1 cellular context compared by ENCODE assay signal in the genomic region with DNA sequence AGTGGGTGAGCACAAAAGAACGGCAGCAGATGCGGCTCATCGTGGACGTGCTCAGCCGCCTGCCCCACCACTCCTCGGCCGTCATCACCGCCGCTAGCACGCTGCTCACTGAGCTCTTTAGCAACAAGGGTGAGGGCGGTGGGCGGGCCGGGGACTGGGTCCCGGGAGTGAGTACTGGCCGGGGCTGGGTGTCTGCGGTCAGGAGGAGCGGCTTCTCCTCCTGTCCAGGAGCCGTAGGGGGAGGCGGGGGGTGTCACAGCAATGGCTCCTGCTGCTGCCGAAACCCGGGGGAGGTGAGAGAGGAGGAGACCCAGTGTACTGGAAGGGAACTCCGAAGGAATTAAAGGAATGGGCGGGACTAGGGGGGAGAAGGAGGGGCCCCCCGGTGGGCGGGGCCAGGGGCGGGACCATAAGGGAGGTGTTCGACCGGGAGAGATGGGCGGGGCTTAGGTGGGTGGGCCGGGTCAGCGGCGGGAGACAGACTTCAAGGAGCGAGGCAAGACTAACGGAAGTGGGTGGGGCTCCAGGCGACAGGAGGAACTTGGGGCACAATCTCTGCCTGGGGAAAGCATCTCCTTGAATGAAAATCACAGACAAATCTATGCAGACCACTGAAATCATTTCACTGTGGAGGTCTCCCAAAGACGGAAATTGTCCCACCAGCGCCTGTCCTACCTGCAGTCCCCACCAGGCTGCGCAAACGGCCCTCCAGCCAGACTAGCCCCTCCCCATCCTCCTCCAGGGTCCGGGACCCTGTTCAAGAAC.
TF ChIP-seq lines count a peak whose summit lies in the region.

No MANE protein-coding gene starts in this region.

TF ChIP-seq in K562, 482 proteins besides CTCF, POLR2A, EP300 and RAD21 (continues in another document):
- TF ChIP-seq ZC3H11A (IDR thresholded peaks at IDR 0.05; ENCODE audit: low read depth, low read length) (no peak), PTTG1 (tag; IDR thresholded peaks at IDR 0.05; ENCODE audit: low read depth) (no peak), ARID3A (IDR thresholded peaks at IDR 0.05; ENCODE audit: borderline replicate concordance, low read depth, low read length) (no peak), MTA2 (IDR thresholded peaks at IDR 0.05; ENCODE audit: low read depth) (no peak), XRCC5 (IDR thresholded peaks at IDR 0.05; ENCODE audit: low read depth, low read length) (no peak), SREBF1 (IDR thresholded peaks at IDR 0.05; ENCODE audit: borderline replicate concordance, low read depth, low read length) (no peak), FOXM1 (IDR thresholded peaks at IDR 0.05; ENCODE audit: low read depth) (no peak), FOXM1 (CRISPR knock-in tag; IDR thresholded peaks at IDR 0.05; ENCODE audit: low read depth) (no peak), ZNF134 (CRISPR knock-in tag; conservative IDR thresholded peaks at IDR 0.05) (no peak), KLF16 (IDR thresholded peaks at IDR 0.05) (0 out of 2 replicates have a peak, but pooled peaks have one; percentile 9), HNRNPL (IDR thresholded peaks at IDR 0.05; ENCODE audit: low read depth, low read length) (no peak), ETS2 (tag; IDR thresholded peaks at IDR 0.05; ENCODE audit: borderline replicate concordance, poor library complexity, severe bottlenecking) (no peak), ZNF146 (CRISPR knock-in tag; IDR thresholded peaks at IDR 0.05; ENCODE audit: unreplicated experiment) (no peak), CCNT2 (IDR thresholded peaks at IDR 0.05; ENCODE audit: borderline replicate concordance, extremely low read depth, insufficient read length, low read depth, low read length) (no peak), ZNF586 (CRISPR knock-in tag; conservative IDR thresholded peaks at IDR 0.05) (no peak), MEIS2 (IDR thresholded peaks at IDR 0.05; ENCODE audit: partially characterized antibody) (peak; percentile 3), CEBPB (tag; IDR thresholded peaks at IDR 0.05) (peak; percentile 53), FIP1L1 (IDR thresholded peaks at IDR 0.05; ENCODE audit: low read depth, low read length, poor library complexity, severe bottlenecking) (no peak), PATZ1 (CRISPR knock-in tag; IDR thresholded peaks at IDR 0.05; ENCODE audit: borderline replicate concordance) (no peak), SPI1 (IDR thresholded peaks at IDR 0.05; ENCODE audit: borderline replicate concordance, low read depth, low read length) (peak; percentile 66), ZNF609 (CRISPR knock-in tag; IDR thresholded peaks at IDR 0.05; ENCODE audit: borderline replicate concordance) (no peak), TAF1 (IDR thresholded peaks at IDR 0.05; ENCODE audit: control insufficient read depth, extremely low read depth, insufficient read depth, low read length, severe bottlenecking) (peak; percentile 30), TARDBP (IDR thresholded peaks at IDR 0.05) (peak; percentile 74; the same call in 1 of the 2 replicates), ZKSCAN3 (CRISPR knock-in tag; IDR thresholded peaks at IDR 0.05) (no peak), CREB1 (IDR thresholded peaks at IDR 0.05) (no peak), CREB1 (CRISPR knock-in tag; IDR thresholded peaks at IDR 0.05) (peak; percentile 50; the same call in 1 of the 2 replicates), ZBTB7A (IDR thresholded peaks at IDR 0.05; ENCODE audit: borderline replicate concordance, control insufficient read depth, low read depth, low read length) (peak; percentile 73), EGR1 (conservative IDR thresholded peaks at IDR 0.05) (peak; percentile 71), SOX6 (IDR thresholded peaks at IDR 0.05) (peak; percentile 48; the same call in 1 of the 2 replicates), SMARCA5 (IDR thresholded peaks at IDR 0.05) (no peak), ZSCAN29 (IDR thresholded peaks at IDR 0.05) (no peak), POLR2G (IDR thresholded peaks at IDR 0.05; ENCODE audit: low read depth, low read length) (peak; percentile 74), TEAD4 (IDR thresholded peaks at IDR 0.05; ENCODE audit: low read length) (0 out of 2 replicates have a peak, but pooled peaks have one; percentile 13), TEAD4 (CRISPR knock-in tag; IDR thresholded peaks at IDR 0.05; ENCODE audit: borderline replicate concordance) (no peak), MLLT1 (IDR thresholded peaks at IDR 0.05) (peak in 1 of 2 experiments; percentile 80; a peak in 2 of 4 replicates), MAX (CRISPR knock-in tag; IDR thresholded peaks at IDR 0.05) (peak; percentile 84), TAF7 (tag; IDR thresholded peaks at IDR 0.05) (no peak), RBM15 (IDR thresholded peaks at IDR 0.05; ENCODE audit: insufficient read depth, low read length) (no peak)
- TF ChIP-seq, protein P1, sequence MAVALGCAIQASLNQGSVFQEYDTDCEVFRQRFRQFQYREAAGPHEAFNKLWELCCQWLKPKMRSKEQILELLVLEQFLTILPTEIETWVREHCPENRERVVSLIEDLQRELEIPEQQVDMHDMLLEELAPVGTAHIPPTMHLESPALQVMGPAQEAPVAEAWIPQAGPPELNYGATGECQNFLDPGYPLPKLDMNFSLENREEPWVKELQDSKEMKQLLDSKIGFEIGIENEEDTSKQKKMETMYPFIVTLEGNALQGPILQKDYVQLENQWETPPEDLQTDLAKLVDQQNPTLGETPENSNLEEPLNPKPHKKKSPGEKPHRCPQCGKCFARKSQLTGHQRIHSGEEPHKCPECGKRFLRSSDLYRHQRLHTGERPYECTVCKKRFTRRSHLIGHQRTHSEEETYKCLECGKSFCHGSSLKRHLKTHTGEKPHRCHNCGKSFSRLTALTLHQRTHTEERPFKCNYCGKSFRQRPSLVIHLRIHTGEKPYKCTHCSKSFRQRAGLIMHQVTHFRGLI (CRISPR knock-in tag; IDR thresholded peaks at IDR 0.05): no peak
- TF ChIP-seq, protein P2, sequence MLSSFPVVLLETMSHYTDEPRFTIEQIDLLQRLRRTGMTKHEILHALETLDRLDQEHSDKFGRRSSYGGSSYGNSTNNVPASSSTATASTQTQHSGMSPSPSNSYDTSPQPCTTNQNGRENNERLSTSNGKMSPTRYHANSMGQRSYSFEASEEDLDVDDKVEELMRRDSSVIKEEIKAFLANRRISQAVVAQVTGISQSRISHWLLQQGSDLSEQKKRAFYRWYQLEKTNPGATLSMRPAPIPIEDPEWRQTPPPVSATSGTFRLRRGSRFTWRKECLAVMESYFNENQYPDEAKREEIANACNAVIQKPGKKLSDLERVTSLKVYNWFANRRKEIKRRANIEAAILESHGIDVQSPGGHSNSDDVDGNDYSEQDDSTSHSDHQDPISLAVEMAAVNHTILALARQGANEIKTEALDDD (IDR thresholded peaks at IDR 0.05): no peak
- TF ChIP-seq, protein P3, sequence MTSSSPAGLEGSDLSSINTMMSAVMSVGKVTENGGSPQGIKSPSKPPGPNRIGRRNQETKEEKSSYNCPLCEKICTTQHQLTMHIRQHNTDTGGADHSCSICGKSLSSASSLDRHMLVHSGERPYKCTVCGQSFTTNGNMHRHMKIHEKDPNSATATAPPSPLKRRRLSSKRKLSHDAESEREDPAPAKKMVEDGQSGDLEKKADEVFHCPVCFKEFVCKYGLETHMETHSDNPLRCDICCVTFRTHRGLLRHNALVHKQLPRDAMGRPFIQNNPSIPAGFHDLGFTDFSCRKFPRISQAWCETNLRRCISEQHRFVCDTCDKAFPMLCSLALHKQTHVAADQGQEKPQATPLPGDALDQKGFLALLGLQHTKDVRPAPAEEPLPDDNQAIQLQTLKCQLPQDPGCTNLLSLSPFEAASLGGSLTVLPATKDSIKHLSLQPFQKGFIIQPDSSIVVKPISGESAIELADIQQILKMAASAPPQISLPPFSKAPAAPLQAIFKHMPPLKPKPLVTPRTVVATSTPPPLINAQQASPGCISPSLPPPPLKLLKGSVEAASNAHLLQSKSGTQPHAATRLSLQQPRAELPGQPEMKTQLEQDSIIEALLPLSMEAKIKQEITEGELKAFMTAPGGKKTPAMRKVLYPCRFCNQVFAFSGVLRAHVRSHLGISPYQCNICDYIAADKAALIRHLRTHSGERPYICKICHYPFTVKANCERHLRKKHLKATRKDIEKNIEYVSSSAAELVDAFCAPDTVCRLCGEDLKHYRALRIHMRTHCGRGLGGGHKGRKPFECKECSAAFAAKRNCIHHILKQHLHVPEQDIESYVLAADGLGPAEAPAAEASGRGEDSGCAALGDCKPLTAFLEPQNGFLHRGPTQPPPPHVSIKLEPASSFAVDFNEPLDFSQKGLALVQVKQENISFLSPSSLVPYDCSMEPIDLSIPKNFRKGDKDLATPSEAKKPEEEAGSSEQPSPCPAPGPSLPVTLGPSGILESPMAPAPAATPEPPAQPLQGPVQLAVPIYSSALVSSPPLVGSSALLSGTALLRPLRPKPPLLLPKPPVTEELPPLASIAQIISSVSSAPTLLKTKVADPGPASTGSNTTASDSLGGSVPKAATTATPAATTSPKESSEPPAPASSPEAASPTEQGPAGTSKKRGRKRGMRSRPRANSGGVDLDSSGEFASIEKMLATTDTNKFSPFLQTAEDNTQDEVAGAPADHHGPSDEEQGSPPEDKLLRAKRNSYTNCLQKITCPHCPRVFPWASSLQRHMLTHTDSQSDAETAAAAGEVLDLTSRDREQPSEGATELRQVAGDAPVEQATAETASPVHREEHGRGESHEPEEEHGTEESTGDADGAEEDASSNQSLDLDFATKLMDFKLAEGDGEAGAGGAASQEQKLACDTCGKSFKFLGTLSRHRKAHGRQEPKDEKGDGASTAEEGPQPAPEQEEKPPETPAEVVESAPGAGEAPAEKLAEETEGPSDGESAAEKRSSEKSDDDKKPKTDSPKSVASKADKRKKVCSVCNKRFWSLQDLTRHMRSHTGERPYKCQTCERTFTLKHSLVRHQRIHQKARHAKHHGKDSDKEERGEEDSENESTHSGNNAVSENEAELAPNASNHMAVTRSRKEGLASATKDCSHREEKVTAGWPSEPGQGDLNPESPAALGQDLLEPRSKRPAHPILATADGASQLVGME (CRISPR knock-in tag; IDR thresholded peaks at IDR 0.05): no peak
